Comparison of ENCODE assay signal across 15 cellular contexts in the genomic region with DNA sequence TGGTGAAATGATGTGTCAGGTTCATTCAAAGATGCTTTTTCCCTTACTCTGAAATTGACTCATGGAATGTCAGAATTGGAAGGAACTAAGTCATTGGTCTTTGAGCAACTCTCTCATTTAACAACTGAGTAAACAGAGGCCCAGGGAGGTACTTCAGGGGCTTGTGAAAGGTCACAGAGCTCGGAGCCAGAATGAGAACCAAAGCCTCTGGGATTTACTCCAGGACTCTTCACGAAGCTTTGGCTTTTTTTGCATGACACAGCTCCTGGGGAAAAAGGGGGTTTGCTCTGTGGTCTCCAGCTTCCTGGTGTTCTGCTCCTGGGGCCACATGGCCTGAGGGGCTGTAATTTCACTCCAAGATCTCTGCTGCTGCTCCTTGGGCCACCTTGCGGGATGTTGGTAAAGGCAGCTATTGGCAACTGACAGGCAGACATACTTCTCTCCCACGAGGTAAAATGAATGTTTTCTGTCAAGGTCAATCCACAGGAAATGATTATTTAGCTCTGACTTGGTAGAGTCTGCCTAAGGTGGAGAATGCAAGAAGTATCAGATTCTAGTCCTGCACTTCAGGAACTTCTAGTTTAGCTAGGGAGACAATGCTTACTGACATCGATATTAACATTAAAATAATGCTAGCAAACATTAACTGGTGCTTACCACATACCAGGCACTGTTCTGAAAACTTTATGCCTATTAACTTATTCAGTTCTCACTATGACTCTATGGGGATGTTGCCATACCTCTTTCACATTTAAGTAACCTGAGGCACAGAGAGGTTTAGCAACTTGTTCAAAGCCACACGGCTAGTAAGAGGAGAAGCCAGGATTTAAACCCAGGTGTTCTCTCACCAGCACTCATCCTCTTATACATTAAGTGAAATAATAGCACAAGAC. TPM values are rescaled to one million over a fixed set of nuclear protein-coding genes. Genes with fewer than 3 reads are reported as not detected.
DNase-seq lines count a peak whose midpoint lies in the region; ATAC-seq and TF ChIP-seq lines count a peak whose summit lies in the region.
"Had no signal": no experiment of that assay in that cellular context is flagged by ENCODE, and none has a peak within 500 bp of the region (broad histone marks: within the 10 kb centered on the region; RNA-seq: fewer than 3 reads in every experiment).

No MANE protein-coding gene starts in this region.

- DNase-seq in chondrocyte (ENCODE audit: low spot score), result no peak
- DNase-seq in stromal cell of bone marrow (ENCODE audit: low read depth), result peak; percentile 27
- DNase-seq in GM10248 (ENCODE audit: extremely low spot score), result no peak
- DNase-seq in activated gamma-delta T cell (lab: John Stamatoyannopoulos, UW), result no peak
- DNase-seq in NCI-H1092 (lab: John Stamatoyannopoulos, UW), result no peak
- no peak for DNase-seq in HCEC 1CT
- DNase-seq: activated B cell treated with CpG ODN at 0.5 μM for 24 hours; activated effector memory CD4-positive, alpha-beta T cell treated with anti-CD3 and anti-CD28 coated beads, Interleukin-2, amount 50 U/mL, for 16 hours; Calu3; KBM-7; NCI-H2171; RPMI8226; stimulated activated naive CD4-positive, alpha-beta T cell treated with Interleukin-2 at 50 U/mL for 16 hours had no signal

- ATAC-seq in GM21723 (IDR thresholded peaks at IDR 0.05; ENCODE audit: unreplicated experiment) (peak; percentile 45), HG03342 (IDR thresholded peaks at IDR 0.05; ENCODE audit: unreplicated experiment) (peak; percentile 70)

- no peak overlapping the region for H3K4me3 Mint-ChIP-seq in chondrocyte (ENCODE audit: unreplicated experiment)
- H3K4me3 Mint-ChIP-seq: activated B cell treated with CpG ODN at 0.5 μM for 24 hours had no signal

- H3K4me1 Mint-ChIP-seq in chondrocyte (ENCODE audit: low read depth), result peaks cover 73% of the 10 kb centered on the region
- H3K4me1 Mint-ChIP-seq: activated B cell treated with CpG ODN at 0.5 μM for 24 hours had no signal

- H3K27ac Mint-ChIP-seq in chondrocyte (ENCODE audit: unreplicated experiment), result peak overlapping the region; percentile 76
- H3K27ac Mint-ChIP-seq: activated B cell treated with CpG ODN at 0.5 μM for 24 hours had no signal

- peaks cover 4% of the 10 kb centered on the region for H3K36me3 Mint-ChIP-seq in chondrocyte (ENCODE audit: low read depth)

- H3K9me3 Mint-ChIP-seq in chondrocyte (ENCODE audit: low read depth), result no peaks in the 10 kb centered on the region
- H3K9me3 Mint-ChIP-seq: activated B cell treated with CpG ODN at 0.5 μM for 24 hours had no signal

- POLR2A ChIA-PET in GM10248 (lab: Yijun Ruan, JAX), result no interaction called here

- TF ChIP-seq CTCF in chondrocyte (IDR thresholded peaks at IDR 0.05) (peak; percentile 46), GM10248 (IDR thresholded peaks at IDR 0.05; ENCODE audit: control extremely low read depth, extremely low read depth, low read depth, missing control alignments) (no peak)

- H3K27me3 Mint-ChIP-seq in chondrocyte (ENCODE audit: low read depth), result no peaks in the 10 kb centered on the region

- CTCF ChIA-PET in GM10248 (lab: Yijun Ruan, JAX), result interaction anchor here (0.9 to 1.6 kb wide), 2 partner anchors 12 to 13 kb away, joined by 3 to 4 read pairs; no protein-coding TSS in a partner anchor

RNA-seq across cellular contexts. Expression of a gene that starts 16.1 kb away (rescaled TPM):
- total RNA-seq in chondrocyte, result 34.0 to 74.0 TPM (median 34.9 TPM) in 3 replicates
- total RNA-seq: activated B cell treated with CpG ODN at 0.5 μM for 24 hours, Calu3 had no signal
